ENCODE assay signal across 8 cellular contexts in the genomic region with DNA sequence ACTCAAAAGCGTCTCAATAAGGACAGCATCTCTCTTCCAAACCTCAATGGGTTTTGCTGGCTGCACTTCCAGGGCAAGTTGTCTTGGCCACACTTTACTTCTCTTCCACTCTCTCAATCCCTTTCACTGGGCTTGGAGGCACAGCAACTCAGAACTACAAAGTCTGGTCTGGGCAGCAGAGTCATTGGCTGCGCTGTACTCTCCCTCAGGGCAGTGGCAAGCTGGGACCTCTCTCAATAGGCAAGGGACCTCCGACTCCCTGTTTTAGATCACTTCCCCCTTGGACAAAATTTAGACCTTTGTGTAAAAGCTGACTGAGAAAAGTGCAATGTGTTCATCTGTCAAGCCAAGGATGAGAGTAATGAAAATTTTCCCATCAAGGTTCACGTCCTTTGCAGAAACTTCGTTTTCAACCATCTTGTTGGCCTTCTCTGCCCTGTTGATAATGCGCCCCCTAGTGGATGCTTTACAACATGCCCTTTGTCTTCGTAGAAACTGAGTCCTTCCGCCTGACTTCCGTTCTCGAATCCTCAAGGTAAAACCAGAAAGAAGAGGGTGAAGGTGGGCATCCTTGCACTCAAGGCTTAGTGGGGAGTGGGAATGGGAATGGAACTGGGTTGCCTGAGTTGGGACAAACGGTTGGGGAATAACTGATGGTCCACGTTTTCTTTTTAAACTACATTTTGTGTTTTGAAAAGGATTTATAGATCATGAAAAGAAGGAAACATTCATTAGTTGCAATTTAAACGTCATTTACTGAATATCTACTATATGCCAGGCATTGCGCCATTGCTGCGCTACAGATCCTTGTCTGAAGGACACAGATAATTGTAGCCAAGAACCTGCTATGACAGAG.
A peak's percentile ranks its signal among the peaks of the same experiment; 100 is the strongest.
DNase-seq lines count a peak whose midpoint lies in the region; ATAC-seq and TF ChIP-seq lines count a peak whose summit lies in the region.

No MANE protein-coding gene starts in this region.

- peaks cover 8% of the 10 kb centered on the region for H3K9me3 Mint-ChIP-seq in endodermal cell
- H3K9me3 Mint-ChIP-seq in nephron progenitor cell, result peaks cover 18% of the 10 kb centered on the region

- H3K27me3 Mint-ChIP-seq in endodermal cell (ENCODE audit: insufficient read depth) (peaks cover 14% of the 10 kb centered on the region), nephron progenitor cell (ENCODE audit: low read depth, poor library complexity) (peaks cover 4% of the 10 kb centered on the region)

- H3K27me3 ChIP-seq in endodermal cell (ENCODE audit: control insufficient read depth, insufficient read depth, low read length, poor library complexity, severe bottlenecking), result no peaks in the 10 kb centered on the region

- peak; percentile 76 for DNase-seq in activated effector memory CD4-positive, alpha-beta T cell treated with anti-CD3 and anti-CD28 coated beads, Interleukin-2, amount 50 U/mL, for 16 hours
- DNase-seq in activated effector memory CD4-positive, alpha-beta T cell treated with Interleukin-2 at 50 U/mL for 16 hours, result no peak
- DNase-seq in NCI-H187 (lab: John Stamatoyannopoulos, UW) (peak; percentile 30 to 68), UCSD-AML1 (lab: John Stamatoyannopoulos, UW; ENCODE audit: unreplicated experiment) (peak; percentile 35), endodermal cell (peak; percentile 88), nephron progenitor cell (peak; percentile 50)

- H3K4me1 ChIP-seq in endodermal cell (ENCODE audit: control insufficient read depth, insufficient read depth, low read length), result no peaks in the 10 kb centered on the region

- H3K36me3 ChIP-seq in endodermal cell (ENCODE audit: control insufficient read depth, insufficient read depth, low read length), result no peaks in the 10 kb centered on the region

- peaks cover 4% of the 10 kb centered on the region for H3K9me3 ChIP-seq in endodermal cell (ENCODE audit: control insufficient read depth, low read length)

- TF ChIP-seq CTCF in endodermal cell (conservative IDR thresholded peaks at IDR 0.05) (peak; percentile 95), nephron progenitor cell (IDR thresholded peaks at IDR 0.05) (peak; percentile 77)

- H3K27ac Mint-ChIP-seq in endodermal cell (no peak overlapping the region), nephron progenitor cell (no peak overlapping the region)

- H3K27ac ChIP-seq in endodermal cell (ENCODE audit: low read depth, low read length), result no peak overlapping the region

- H3K4me3 Mint-ChIP-seq in endodermal cell, result no peak overlapping the region
- no peak overlapping the region for H3K4me3 Mint-ChIP-seq in nephron progenitor cell

- H3K4me1 Mint-ChIP-seq in endodermal cell (peaks cover 12% of the 10 kb centered on the region), nephron progenitor cell (peaks cover 19% of the 10 kb centered on the region)

- H3K4me3 ChIP-seq in endodermal cell (ENCODE audit: low read length), result no peak overlapping the region

- H3K36me3 Mint-ChIP-seq in endodermal cell (ENCODE audit: low read depth) (no peaks in the 10 kb centered on the region), nephron progenitor cell (ENCODE audit: low read depth) (no peaks in the 10 kb centered on the region)

- ATAC-seq in GM18867 (IDR thresholded peaks at IDR 0.05; ENCODE audit: unreplicated experiment), result no peak
- no peak for ATAC-seq in HG03135 (IDR thresholded peaks at IDR 0.05; ENCODE audit: unreplicated experiment)

- no peak overlapping the region for H3K9ac ChIP-seq in endodermal cell (ENCODE audit: extremely low read depth, low read length, poor library complexity, severe bottlenecking)

- 60 to 86% methylated on average over 6 to 15 of the region's 15 CpGs for WGBS in endodermal cell (ENCODE audit: insufficient coverage in 1 of 2, insufficient read length in 1 of 2), 2 experiments
